In the genomic region with DNA sequence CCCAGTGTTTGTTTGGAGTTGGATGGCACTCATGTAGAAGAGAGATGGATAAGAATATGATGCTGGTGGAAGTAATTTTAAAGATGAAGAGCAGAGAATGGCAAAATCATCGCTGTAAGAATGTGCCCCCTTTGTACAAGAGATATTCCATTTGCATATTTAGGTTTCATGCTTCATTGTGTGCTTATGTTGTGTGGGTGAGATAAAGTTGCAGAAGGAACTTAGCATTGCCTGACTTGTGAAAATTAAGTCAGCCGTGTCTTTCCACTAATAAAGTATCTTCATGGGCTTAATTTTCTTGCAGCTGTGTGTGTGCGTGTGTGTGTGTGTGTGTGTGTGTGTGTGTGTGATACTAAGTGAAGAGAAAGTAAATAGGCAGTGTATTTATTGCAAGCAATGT, we compare ENCODE assay signal across 30 cellular contexts.
"Had no signal": no experiment of that assay in that cellular context is flagged by ENCODE, and none has a peak within 500 bp of the region (broad histone marks: within the 10 kb centered on the region; RNA-seq: fewer than 3 reads in every experiment).

No MANE protein-coding gene starts in this region.

- H3K4me1 ChIP-seq: ascending aorta, breast epithelium, colonic mucosa, foreskin keratinocyte, gastrocnemius medialis had no signal

- H3K27ac ChIP-seq: ascending aorta, breast epithelium, cardiac muscle cell, colonic mucosa, foreskin keratinocyte, gastrocnemius medialis had no signal

- H3K27ac Mint-ChIP-seq: activated CD4-positive, alpha-beta memory T cell treated with anti-CD3 and anti-CD28 coated beads, Interleukin-2, amount 10 ng/mL, durations not matched to agents 7 days and 5 days; activated CD4-positive, alpha-beta T cell treated with anti-CD3 and anti-CD28 coated beads for 36 hours; activated CD4-positive, alpha-beta T cell treated with anti-CD3 and anti-CD28 coated beads, Interleukin-2, amount 10 ng/mL, durations not matched to agents 24 days and 14 days; activated naive CD8-positive, alpha-beta T cell; activated T-cell treated with anti-CD3 and anti-CD28 coated beads, Interleukin-2, amount 50 U/mL, for 24 hours; activated T-cell treated with anti-CD3 and anti-CD28 coated beads, Interleukin-2, amount 50 U/mL, for 72 hours; brain; endodermal cell; T-helper 17 cell; T-helper 2 cell treated with Interferon-gamma antibody and Interleukin-4, amounts not matched to agents 5 μg/mL and 100 μg/mL, for 36 hours had no signal

- DNase-seq: activated CD4-positive, alpha-beta memory T cell treated with anti-CD3 and anti-CD28 coated beads, Interleukin-2, amount 10 ng/mL, durations not matched to agents 7 days and 5 days; activated CD4-positive, alpha-beta T cell treated with anti-CD3 and anti-CD28 coated beads for 36 hours; activated CD4-positive, alpha-beta T cell treated with anti-CD3 and anti-CD28 coated beads, Interleukin-2, amount 10 ng/mL, durations not matched to agents 24 days and 14 days; activated CD4-positive, CD25-positive, alpha-beta regulatory T cell; activated CD4-positive, CD25-positive, alpha-beta regulatory T cell treated with anti-CD3 and anti-CD28 coated beads, Interleukin-2, amount 50 U/mL, for 72 hours; activated CD8-positive, alpha-beta memory T cell treated with anti-CD3 and anti-CD28 coated beads, Interleukin-2, amount 50 U/mL, for 48 hours; activated gamma-delta T cell; activated naive CD4-positive, alpha-beta T cell; activated naive CD4-positive, alpha-beta T cell treated with anti-CD3 and anti-CD28 coated beads, Interleukin-2, amount 50 U/mL, for 16 hours; activated T-cell treated with anti-CD3 and anti-CD28 coated beads for 4 hours; activated T-cell treated with anti-CD3 and anti-CD28 coated beads, Interleukin-2, amount 50 U/mL, for 24 hours; activated T-cell treated with anti-CD3 and anti-CD28 coated beads, Interleukin-2, amount 50 U/mL, for 72 hours; amygdala; central memory CD4-positive, alpha-beta T cell; cerebellar nuclear complex; colonic mucosa; effector CD8-positive, alpha-beta T cell; endodermal cell; foreskin keratinocyte; gastrocnemius medialis; T-helper 1 cell; T-helper 17 cell; T1000 had no signal

- H3K36me3 ChIP-seq: ascending aorta, breast epithelium, cardiac muscle cell, colonic mucosa, gastrocnemius medialis had no signal

- H3K4me1 Mint-ChIP-seq: activated CD4-positive, alpha-beta memory T cell treated with anti-CD3 and anti-CD28 coated beads, Interleukin-2, amount 10 ng/mL, durations not matched to agents 7 days and 5 days; activated CD4-positive, alpha-beta T cell treated with anti-CD3 and anti-CD28 coated beads for 36 hours; activated CD4-positive, alpha-beta T cell treated with anti-CD3 and anti-CD28 coated beads, Interleukin-2, amount 10 ng/mL, durations not matched to agents 24 days and 14 days; T-helper 17 cell had no signal

- H3K27me3 Mint-ChIP-seq: activated CD4-positive, alpha-beta memory T cell treated with anti-CD3 and anti-CD28 coated beads, Interleukin-2, amount 10 ng/mL, durations not matched to agents 7 days and 5 days; activated CD4-positive, alpha-beta T cell treated with anti-CD3 and anti-CD28 coated beads for 36 hours; activated CD4-positive, alpha-beta T cell treated with anti-CD3 and anti-CD28 coated beads, Interleukin-2, amount 10 ng/mL, durations not matched to agents 24 days and 14 days; activated naive CD8-positive, alpha-beta T cell; activated T-cell treated with anti-CD3 and anti-CD28 coated beads, Interleukin-2, amount 50 U/mL, for 24 hours had no signal

- H3K4me3 Mint-ChIP-seq: activated CD4-positive, alpha-beta memory T cell treated with anti-CD3 and anti-CD28 coated beads, Interleukin-2, amount 10 ng/mL, durations not matched to agents 7 days and 5 days; activated CD4-positive, alpha-beta T cell treated with anti-CD3 and anti-CD28 coated beads for 36 hours; activated CD4-positive, alpha-beta T cell treated with anti-CD3 and anti-CD28 coated beads, Interleukin-2, amount 10 ng/mL, durations not matched to agents 24 days and 14 days; activated naive CD8-positive, alpha-beta T cell; activated T-cell treated with anti-CD3 and anti-CD28 coated beads, Interleukin-2, amount 50 U/mL, for 24 hours; activated T-cell treated with anti-CD3 and anti-CD28 coated beads, Interleukin-2, amount 50 U/mL, for 72 hours; brain; endodermal cell; T-helper 17 cell; T-helper 2 cell treated with Interferon-gamma antibody and Interleukin-4, amounts not matched to agents 5 μg/mL and 100 μg/mL, for 36 hours had no signal

- H3K9me3 ChIP-seq: ascending aorta, breast epithelium, colonic mucosa, gastrocnemius medialis had no signal

- H3K36me3 Mint-ChIP-seq: activated naive CD8-positive, alpha-beta T cell; brain had no signal

- H3K27me3 ChIP-seq: ascending aorta, breast epithelium, cardiac muscle cell, colonic mucosa, foreskin keratinocyte, gastrocnemius medialis had no signal

- H3K4me3 ChIP-seq: ascending aorta, breast epithelium, cardiac muscle cell, colonic mucosa, gastrocnemius medialis had no signal

- H3K9me3 Mint-ChIP-seq: activated CD4-positive, alpha-beta memory T cell treated with anti-CD3 and anti-CD28 coated beads, Interleukin-2, amount 10 ng/mL, durations not matched to agents 7 days and 5 days; activated CD4-positive, alpha-beta T cell treated with anti-CD3 and anti-CD28 coated beads, Interleukin-2, amount 10 ng/mL, durations not matched to agents 24 days and 14 days; activated T-cell treated with anti-CD3 and anti-CD28 coated beads, Interleukin-2, amount 50 U/mL, for 24 hours; activated T-cell treated with anti-CD3 and anti-CD28 coated beads, Interleukin-2, amount 50 U/mL, for 72 hours; brain; endodermal cell; T-helper 2 cell treated with Interferon-gamma antibody and Interleukin-4, amounts not matched to agents 5 μg/mL and 100 μg/mL, for 36 hours had no signal

- ATAC-seq: activated CD4-positive, alpha-beta T cell treated with anti-CD3 and anti-CD28 coated beads for 36 hours; activated T-cell treated with anti-CD3 and anti-CD28 coated beads, Interleukin-2, amount 50 U/mL, for 72 hours; esophagus mucosa; foreskin keratinocyte; gastrocnemius medialis; T-helper 17 cell had no signal
